24 cellular contexts compared by ENCODE assay signal in genomic region chr6:109230444-109230843, GRCh38.
DNase-seq lines count a peak whose midpoint lies in the region; ATAC-seq, FAIRE-seq and TF ChIP-seq lines count a peak whose summit lies in the region.
"Had no signal": no experiment of that assay in that cellular context is flagged by ENCODE, and none has a peak within 500 bp of the region (broad histone marks: within the 10 kb centered on the region; RNA-seq: fewer than 3 reads in every experiment).

No MANE protein-coding gene starts in this region.

- POLR2A ChIA-PET in PC-3 (lab: Charles Lee; ENCODE audit: unreplicated experiment) = no interaction called here
- POLR2A ChIA-PET in activated CD4-positive, alpha-beta memory T cell treated with anti-CD3 and anti-CD28 coated beads, Interleukin-2, amount 10 ng/mL, durations not matched to agents 7 days and 5 days (lab: Charles Lee) = interaction anchor here (1.5 kb wide), 1 partner anchor 152 kb away, joined by 5 read pairs; the partner anchor contains the start of gene CD164

- H3K4me1 Mint-ChIP-seq in activated CD4-positive, alpha-beta memory T cell treated with anti-CD3 and anti-CD28 coated beads, Interleukin-2, amount 10 ng/mL, durations not matched to agents 7 days and 5 days = no peaks in the 10 kb centered on the region

- H2AFZ ChIP-seq in PC-3 (ENCODE audit: low read length) = no peak overlapping the region

- H3K9me3 Mint-ChIP-seq in activated CD4-positive, alpha-beta memory T cell treated with anti-CD3 and anti-CD28 coated beads, Interleukin-2, amount 10 ng/mL, durations not matched to agents 7 days and 5 days = no peaks in the 10 kb centered on the region
- H3K9me3 Mint-ChIP-seq: CD4-positive, alpha-beta T cell had no signal

- 26 to 60% (median 30%) methylated on average over 7 of the region's 7 CpGs for WGBS in small intestine, 3 donors

- H3K9me3 ChIP-seq in PC-3 (ENCODE audit: low read length) (no peaks in the 10 kb centered on the region), duodenal mucosa (ENCODE audit: control insufficient read depth in 1 of 2, low read length in 2 of 2) (no peaks in the 10 kb centered on the region), small intestine (ENCODE audit: control insufficient read depth, low read depth) (no peaks in the 10 kb centered on the region)
- H3K9me3 ChIP-seq: BLaER1, SJSA1 had no signal

- H3K9me2 ChIP-seq in PC-3 (replicated peaks; ENCODE audit: low read length) = no peaks in the 10 kb centered on the region

- H3K79me2 ChIP-seq in PC-3 (ENCODE audit: low read length) = no peaks in the 10 kb centered on the region

- DNase-seq in PC-3 (no peak), small intestine (peak; percentile 96), ureter (ENCODE audit: low spot score) (no peak), GM13976 (ENCODE audit: low spot score) (no peak), cortex of kidney (lab: John Stamatoyannopoulos, UW) (no peak)
- no peak for DNase-seq in activated CD4-positive, alpha-beta memory T cell treated with anti-CD3 and anti-CD28 coated beads, Interleukin-2, amount 10 ng/mL, durations not matched to agents 7 days and 5 days
- DNase-seq: CD4-positive, alpha-beta T cell; HCEC 1CT; Kasumi-1; MV-4-11; NCI-H1105; NCI-H1436 treated with DMSO at 0.1 percent for 48 hours; NCI-H1930; NCI-H526 treated with DMSO at 0.1 percent for 48 hours; Right ventricle myocardium superior had no signal

- H3F3A ChIP-seq in PC-3 (ENCODE audit: low read length, unreplicated experiment) = no peaks in the 10 kb centered on the region

- no peak overlapping the region for H3K27ac Mint-ChIP-seq in activated CD4-positive, alpha-beta memory T cell treated with anti-CD3 and anti-CD28 coated beads, Interleukin-2, amount 10 ng/mL, durations not matched to agents 7 days and 5 days
- H3K27ac Mint-ChIP-seq: CD4-positive, alpha-beta T cell had no signal

- no peak overlapping the region for H3K4me3 ChIP-seq in PC-3 (ENCODE audit: low read length)
- H3K4me3 ChIP-seq in duodenal mucosa (ENCODE audit: low read depth in 1 of 2, low read length in 2 of 2) = no peak overlapping the region
- H3K4me3 ChIP-seq in small intestine (ENCODE audit: low read depth in 1 of 2, low read length in 2 of 2) = no peak overlapping the region
- H3K4me3 ChIP-seq: BLaER1, SJSA1 had no signal

- no peaks in the 10 kb centered on the region for H4K20me1 ChIP-seq in PC-3 (ENCODE audit: low read length)
- H4K20me1 ChIP-seq: BLaER1 had no signal

- H3K4me3 Mint-ChIP-seq in activated CD4-positive, alpha-beta memory T cell treated with anti-CD3 and anti-CD28 coated beads, Interleukin-2, amount 10 ng/mL, durations not matched to agents 7 days and 5 days = no peak overlapping the region
- H3K4me3 Mint-ChIP-seq: CD4-positive, alpha-beta T cell had no signal

- no peaks in the 10 kb centered on the region for H3K27me3 Mint-ChIP-seq in activated CD4-positive, alpha-beta memory T cell treated with anti-CD3 and anti-CD28 coated beads, Interleukin-2, amount 10 ng/mL, durations not matched to agents 7 days and 5 days
- H3K27me3 Mint-ChIP-seq: CD4-positive, alpha-beta T cell had no signal

- no peaks in the 10 kb centered on the region for H3K36me3 ChIP-seq in PC-3 (ENCODE audit: low read depth, low read length)
- H3K36me3 ChIP-seq in duodenal mucosa (ENCODE audit: control insufficient read depth in 1 of 2, insufficient read depth in 2 of 2, low read length in 2 of 2) = no peaks in the 10 kb centered on the region
- no peaks in the 10 kb centered on the region for H3K36me3 ChIP-seq in small intestine (ENCODE audit: control insufficient read depth in 2 of 2, insufficient read depth in 2 of 2, low read length in 2 of 2)
- H3K36me3 ChIP-seq: BLaER1, SJSA1 had no signal

- H3K4me1 ChIP-seq in PC-3 (ENCODE audit: insufficient read depth, low read length) (peaks cover 25% of the 10 kb centered on the region), duodenal mucosa (ENCODE audit: control insufficient read depth in 1 of 2, insufficient read depth in 2 of 2, low read length in 2 of 2) (peaks cover 22 to 48% of the 10 kb centered on the region in 2 donors), small intestine (ENCODE audit: control insufficient read depth in 2 of 2, insufficient read depth in 1 of 2, low read depth in 1 of 2, low read length in 1 of 2) (peaks cover 0 to 6% of the 10 kb centered on the region in 2 donors)
- H3K4me1 ChIP-seq: BLaER1, SJSA1 had no signal

- no peaks in the 10 kb centered on the region for H3K36me3 Mint-ChIP-seq in activated CD4-positive, alpha-beta memory T cell treated with anti-CD3 and anti-CD28 coated beads, Interleukin-2, amount 10 ng/mL, durations not matched to agents 7 days and 5 days (ENCODE audit: low read depth)

- H3K27ac ChIP-seq in C4-2B (peak overlapping the region; percentile 35; the same call in 1 of the 2 replicates), PC-3 (ENCODE audit: low read length) (peak overlapping the region; percentile 79), duodenal mucosa (ENCODE audit: low read depth, low read length) (peak overlapping the region; percentile 94), small intestine (ENCODE audit: low read depth in 1 of 2, low read length in 1 of 2) (peak overlapping the region; percentile 94 to 96)
- H3K27ac ChIP-seq: BLaER1, HL-60, SJSA1 had no signal

- no peak overlapping the region for H3K4me2 ChIP-seq in PC-3 (ENCODE audit: low read length)
- H3K4me2 ChIP-seq: BLaER1 had no signal

- H3K27me3 ChIP-seq in PC-3 (ENCODE audit: low read length) (no peaks in the 10 kb centered on the region), duodenal mucosa (ENCODE audit: control insufficient read depth in 1 of 2, insufficient read depth in 2 of 2, low read length in 2 of 2) (no peaks in the 10 kb centered on the region), small intestine (ENCODE audit: control insufficient read depth in 2 of 2, insufficient read depth in 2 of 2, low read length in 2 of 2) (no peaks in the 10 kb centered on the region)
- H3K27me3 ChIP-seq: BLaER1 had no signal

- CTCF ChIA-PET in PC-3 (lab: Charles Lee) = no interaction called here
- CTCF ChIA-PET in activated CD4-positive, alpha-beta memory T cell treated with anti-CD3 and anti-CD28 coated beads, Interleukin-2, amount 10 ng/mL, durations not matched to agents 7 days and 5 days (lab: Charles Lee) = interaction anchor here (1.5 kb wide), 1 partner anchor 30 kb away, joined by 3 read pairs; no protein-coding TSS in a partner anchor

- BruUV-seq in PC-3 (replicated peaks; lab: Mats Ljungman, UMichigan) = no TSS peak

- intact Hi-C loops in PC-3 (cut with micrococcal nuclease) = no loop called here

- FAIRE-seq in small intestine (lab: Jason Lieb, UNC) = no peak
- FAIRE-seq: A204.1, D721Med, GM18507, H1 had no signal

- in situ Hi-C loops in GM13976 (cut with MboI; ENCODE audit: low sequenced_read_pairs, unreplicated experiment) = no loop called here

- ATAC-seq in PC-3 = no peak

- no peak overlapping the region for H3K9ac ChIP-seq in PC-3 (ENCODE audit: low read length)
- H3K9ac ChIP-seq in duodenal mucosa (ENCODE audit: low read depth in 1 of 2, low read length in 2 of 2) = no peak overlapping the region
- H3K9ac ChIP-seq: BLaER1 had no signal

- TF ChIP-seq CTCF in C4-2B (conservative IDR thresholded peaks at IDR 0.05) (no peak), PC-3 (conservative IDR thresholded peaks at IDR 0.05; ENCODE audit: low read depth, low read length) (no peak), GM13976 (IDR thresholded peaks at IDR 0.05; ENCODE audit: borderline replicate concordance, control extremely low read depth, extremely low read depth, insufficient read depth, missing control alignments) (no peak)

Comparison
In these comparisons a context has a peak if more than half of its experiments do, and no peak if none do; other contexts are left out.
1. H3K27ac ChIP-seq: peak in every context shown above with its lines; median percentile 95 in small intestine; 94 in duodenal mucosa; 79 in PC-3; 35 in C4-2B.